28 cellular contexts compared by ENCODE assay signal in the genomic region with DNA sequence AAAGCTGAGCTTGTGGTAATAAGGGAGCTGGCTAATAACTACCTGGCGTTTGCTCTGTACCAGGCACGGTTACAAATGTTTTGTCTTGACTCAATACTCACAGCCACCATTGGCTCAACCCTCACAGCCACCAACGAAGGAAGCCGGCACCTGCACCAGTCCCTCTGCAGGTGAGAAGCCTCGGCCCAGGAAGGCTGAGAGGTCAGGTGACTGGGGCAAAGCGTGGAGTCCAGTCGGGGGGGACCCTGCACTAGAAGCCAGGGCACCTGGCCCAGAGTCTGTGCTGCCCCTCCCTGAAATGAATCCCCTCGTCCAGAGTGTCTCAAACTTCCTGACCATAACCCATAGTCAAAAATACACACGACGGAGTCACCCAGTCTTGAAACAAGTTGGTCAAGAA.
"Had no signal": no experiment of that assay in that cellular context is flagged by ENCODE, and none has a peak within 500 bp of the region (broad histone marks: within the 10 kb centered on the region; RNA-seq: fewer than 3 reads in every experiment).

No MANE protein-coding gene starts in this region.

- DNase-seq: activated CD4-positive, alpha-beta T cell treated with anti-CD3 and anti-CD28 coated beads for 1 hour; activated CD4-positive, alpha-beta T cell treated with anti-CD3 and anti-CD28 coated beads, Interleukin-2, amount 50 U/mL, for 1 hour; activated CD8-positive, alpha-beta T cell treated with anti-CD3 and anti-CD28 coated beads for 36 hours; activated naive CD4-positive, alpha-beta T cell; activated T-cell treated with anti-CD3 and anti-CD28 coated beads, Interleukin-2, amount 50 U/mL, for 72 hours; body of pancreas; cerebellar nuclear complex; cortex of kidney; effector memory CD8-positive, alpha-beta T cell; naive B cell; nucleus accumbens; stimulated activated CD4-positive, alpha-beta T cell treated with anti-CD3 and anti-CD28 coated beads, Interleukin-12 subunit alpha, Interleukin-12 subunit beta, amount 100 ng/mL, for 4 hours; stimulated activated CD4-positive, alpha-beta T cell treated with anti-CD3 and anti-CD28 coated beads, Interleukin-4, amount 100 ng/mL, for 1 hour; stimulated activated naive CD8-positive, alpha-beta T cell treated with anti-CD3 and anti-CD28 coated beads, Interleukin-15, Interleukin-2, amounts not matched to agents 100 U/mL and 50 U/mL, for 24 hours; T-helper 2 cell; testis; trophoblast cell; uterus had no signal

- H3K9me3 ChIP-seq: adrenal gland, right atrium auricular region, testis, uterus had no signal

- H3K27ac ChIP-seq: adrenal gland, body of pancreas, gastroesophageal sphincter, hepatocyte, parathyroid adenoma, right atrium auricular region, testis, uterus had no signal

- ATAC-seq: activated CD8-positive, alpha-beta T cell treated with anti-CD3 and anti-CD28 coated beads for 36 hours; activated naive CD4-positive, alpha-beta T cell treated with anti-CD3 and anti-CD28 coated beads, Interleukin-2, amount 50 U/mL, for 72 hours; activated T-cell treated with anti-CD3 and anti-CD28 coated beads, Interleukin-2, amount 50 U/mL, for 72 hours; body of pancreas; effector memory CD8-positive, alpha-beta T cell; gastroesophageal sphincter; left lobe of liver; stimulated activated naive CD8-positive, alpha-beta T cell treated with anti-CD3 and anti-CD28 coated beads, Interleukin-15, Interleukin-2, amounts not matched to agents 100 U/mL and 50 U/mL, for 24 hours; WTC11 had no signal

- H3K36me3 Mint-ChIP-seq: activated naive CD4-positive, alpha-beta T cell treated with anti-CD3 and anti-CD28 coated beads, Interleukin-2, amount 50 U/mL, for 72 hours; mesothelial cell of epicardium; naive B cell had no signal

- H3K36me3 ChIP-seq: adrenal gland, gastroesophageal sphincter, right atrium auricular region, uterus had no signal

- H3K9me3 Mint-ChIP-seq: activated CD8-positive, alpha-beta T cell treated with anti-CD3 and anti-CD28 coated beads for 36 hours; activated naive CD4-positive, alpha-beta T cell treated with anti-CD3 and anti-CD28 coated beads, Interleukin-2, amount 50 U/mL, for 72 hours; activated T-cell treated with anti-CD3 and anti-CD28 coated beads, Interleukin-2, amount 50 U/mL, for 72 hours; effector memory CD8-positive, alpha-beta T cell; neural crest cell had no signal

- H3K4me1 Mint-ChIP-seq: mesothelial cell of epicardium, naive B cell, neural crest cell, WTC11 had no signal

- H3K27me3 ChIP-seq: adrenal gland, body of pancreas, gastroesophageal sphincter, hepatocyte, right atrium auricular region, testis, uterus had no signal

- H3K27ac Mint-ChIP-seq: activated CD8-positive, alpha-beta T cell treated with anti-CD3 and anti-CD28 coated beads for 36 hours; activated naive CD4-positive, alpha-beta T cell treated with anti-CD3 and anti-CD28 coated beads, Interleukin-2, amount 50 U/mL, for 72 hours; activated T-cell treated with anti-CD3 and anti-CD28 coated beads, Interleukin-2, amount 50 U/mL, for 72 hours; effector memory CD8-positive, alpha-beta T cell; mesothelial cell of epicardium; naive B cell; WTC11 had no signal

- H3K4me3 ChIP-seq: adrenal gland, body of pancreas, gastroesophageal sphincter, hepatocyte, right atrium auricular region, testis, uterus had no signal

- H3K4me1 ChIP-seq: adrenal gland, body of pancreas, gastroesophageal sphincter, parathyroid adenoma, right atrium auricular region, testis, uterus had no signal

- H3K4me3 Mint-ChIP-seq: activated CD8-positive, alpha-beta T cell treated with anti-CD3 and anti-CD28 coated beads for 36 hours; activated T-cell treated with anti-CD3 and anti-CD28 coated beads, Interleukin-2, amount 50 U/mL, for 72 hours; effector memory CD8-positive, alpha-beta T cell; mesothelial cell of epicardium; naive B cell; neural crest cell; WTC11 had no signal

- H3K27me3 Mint-ChIP-seq: activated CD8-positive, alpha-beta T cell treated with anti-CD3 and anti-CD28 coated beads for 36 hours had no signal
